ENCODE assay signal across 8 cellular contexts in genomic region chr9:15510789-15511575, GRCh38. TPM values are rescaled to one million over a fixed set of nuclear protein-coding genes. Genes with fewer than 3 reads are reported as not detected.
DNase-seq lines count a peak whose midpoint lies in the region; ATAC-seq and TF ChIP-seq lines count a peak whose summit lies in the region.

Gene PSIP1, minus strand, starts transcription at chr9:15510970. Its CDS starts 782 bp downstream, at chr9:15510188.

- H3K27me3 ChIP-seq in mammary epithelial cell (ENCODE audit: insufficient read depth, low read length) = no peaks in the 10 kb centered on the region

- H4K20me1 ChIP-seq in mammary epithelial cell (ENCODE audit: insufficient read depth, low read length) = no peaks in the 10 kb centered on the region

- peak; percentile 88 for ATAC-seq in GM18907 (IDR thresholded peaks at IDR 0.05; ENCODE audit: unreplicated experiment)
- peak; percentile 78 for ATAC-seq in HG03139 (IDR thresholded peaks at IDR 0.05; ENCODE audit: unreplicated experiment)

- H3K36me3 ChIP-seq in mammary epithelial cell (ENCODE audit: insufficient read depth, low read length) = no peaks in the 10 kb centered on the region

- H3K4me3 ChIP-seq in AG04449 (ENCODE audit: low read depth, low read length) = peak within 1 kb of the TSS; percentile 83
- H3K4me3 ChIP-seq in WI38 (ENCODE audit: low read depth, low read length) = peak within 1 kb of the TSS; percentile 89
- H3K4me3 ChIP-seq in mammary epithelial cell (replicated peaks in 1 of 3; ENCODE audit: insufficient read depth in 1 of 3, low read depth in 2 of 3, low read length in 3 of 3) = peak within 1 kb of the TSS; percentile 70 to 98 (median 88)

- no TSS peak for BruUV-seq in mammary epithelial cell (replicated peaks; lab: Mats Ljungman, UMichigan)

- H3K9me3 Mint-ChIP-seq in immature natural killer cell = peaks cover 0 to 1% (median 0%) of the 10 kb centered on the region in 6 donors

- H3K4me3 Mint-ChIP-seq in immature natural killer cell = peak within 1 kb of the TSS; percentile 92 to 98 (median 95)

- H3K4me1 Mint-ChIP-seq in immature natural killer cell = peaks cover 30 to 46% of the 10 kb centered on the region in 2 donors

- H3K9me3 ChIP-seq in mammary epithelial cell (replicated peaks; ENCODE audit: insufficient read depth, low read length) = no peaks in the 10 kb centered on the region

- peak within 1 kb of the TSS; percentile 92 for H2AFZ ChIP-seq in mammary epithelial cell (ENCODE audit: low read depth, low read length)

- H3K4me1 ChIP-seq in mammary epithelial cell (ENCODE audit: insufficient read depth, low read length) = peaks cover 3% of the 10 kb centered on the region

- peak within 1 kb of the TSS; percentile 88 for H3K27ac ChIP-seq in mammary epithelial cell (ENCODE audit: insufficient read depth, low read depth, low read length)

- H3K9ac ChIP-seq in mammary epithelial cell (ENCODE audit: insufficient read depth, low read length) = peak within 1 kb of the TSS; percentile 73

- dilution Hi-C loops in mammary epithelial cell (cut with HindIII; ENCODE audit: low sequenced_read_pairs) = no loop called here

- peaks cover 11 to 17% (median 17%) of the 10 kb centered on the region in 3 donors for H3K27me3 Mint-ChIP-seq in immature natural killer cell (ENCODE audit: low read depth in 3 of 3)

- CTCF ChIA-PET in AG04449 (lab: Yijun Ruan, JAX) (interaction anchor here (1.2 to 1.3 kb wide), 2 partner anchors 22 to 95 kb away, joined by 3 to 4 read pairs; no protein-coding TSS in a partner anchor), mammary epithelial cell (lab: Charles Lee; ENCODE audit: low non-redundant PET) (no interaction called here)

- peak within 1 kb of the TSS; percentile 95 to 99 (median 99) for H3K27ac Mint-ChIP-seq in immature natural killer cell

- H3K4me2 ChIP-seq in mammary epithelial cell (ENCODE audit: insufficient read depth, low read depth, low read length) = peak within 1 kb of the TSS; percentile 91

- POLR2A ChIA-PET in AG04449 (lab: Yijun Ruan, JAX) = interaction anchor here (0.6 to 1.5 kb wide), 3 partner anchors 42 to 89 kb away, joined by 3 to 6 read pairs (median 3); partner anchors contain the start of genes CCDC171 and SNAPC3

- H3K79me2 ChIP-seq in mammary epithelial cell (ENCODE audit: insufficient read depth, low read length) = peaks cover 26% of the 10 kb centered on the region

- in situ Hi-C loops in mammary epithelial cell (cut with MboI; ENCODE audit: low sequenced_read_pairs in 2 of 2) = no loop called here

- 3% methylated on average over 24 of the region's 72 CpGs for WGBS in mammary epithelial cell (ENCODE audit: low coverage, missing lambda C conversion rate)

- DNase-seq in AG04449 (ENCODE audit: low read depth, low spot score) = peak; percentile 19
- DNase-seq in NCI-H2196 treated with DMSO at 0.1 percent for 48 hours (lab: John Stamatoyannopoulos, UW; ENCODE audit: unreplicated experiment) = peak; percentile 99
- peak; percentile 72 for DNase-seq in mammary epithelial cell
- DNase-seq in immature natural killer cell = peak; percentile 91 to 93 (median 93)
- DNase-seq in smooth muscle cell of the brain vasculature (ENCODE audit: low read depth, low spot score) = peak; percentile 57

- H3K36me3 Mint-ChIP-seq in immature natural killer cell = peaks cover 0 to 15% (median 4%) of the 10 kb centered on the region in 3 donors

- intact Hi-C loops in mammary epithelial cell (cut with micrococcal nuclease) = loop anchor here (2.0 kb wide), 1 partner anchor 42 kb away; the partner anchor contains the start of gene CCDC171

- TF ChIP-seq CTCF in AG04449 (IDR thresholded peaks at IDR 0.05; ENCODE audit: insufficient read depth, low read length, missing control alignments) = no peak
- TF ChIP-seq CTCF in WI38 (IDR thresholded peaks at IDR 0.05; ENCODE audit: low read depth, low read length) = no peak
- TF ChIP-seq CTCF in mammary epithelial cell (conservative IDR thresholded peaks at IDR 0.05 in 1 of 2, IDR thresholded peaks at IDR 0.05 in 1 of 2; ENCODE audit: extremely low read depth in 1 of 2, insufficient read depth in 1 of 2, low read depth in 1 of 2, low read length in 2 of 2) = no peak

RNA-seq across cellular contexts. Expression of gene PSIP1, which starts in this region (rescaled TPM):
- 10 to 100 TPM; 12.7 to 38.4 TPM for total RNA-seq in mammary epithelial cell
- 13.6 TPM for polyA plus RNA-seq in mammary epithelial cell
- polyA minus RNA-seq in mammary epithelial cell = 1.0 TPM
- polyA plus RNA-seq in immature natural killer cell = 10 to 100 TPM; 26.7 to 73.0 (median 64.8) TPM

Comparison
In these comparisons a context has a peak if more than half of its experiments do, and no peak if none do; other contexts are left out.
1. Peak in every context shown above with its lines: DNase-seq, ATAC-seq, H3K4me3 ChIP-seq and H3K27ac ChIP-seq.
2. DNase-seq: peak in every context shown above with its lines; median percentile 99 in NCI-H2196 treated with DMSO at 0.1 percent for 48 hours; 93 in immature natural killer cell; 72 in mammary epithelial cell; 57 in smooth muscle cell of the brain vasculature; 19 in AG04449.